14 cellular contexts compared by ENCODE assay signal in the genomic region with DNA sequence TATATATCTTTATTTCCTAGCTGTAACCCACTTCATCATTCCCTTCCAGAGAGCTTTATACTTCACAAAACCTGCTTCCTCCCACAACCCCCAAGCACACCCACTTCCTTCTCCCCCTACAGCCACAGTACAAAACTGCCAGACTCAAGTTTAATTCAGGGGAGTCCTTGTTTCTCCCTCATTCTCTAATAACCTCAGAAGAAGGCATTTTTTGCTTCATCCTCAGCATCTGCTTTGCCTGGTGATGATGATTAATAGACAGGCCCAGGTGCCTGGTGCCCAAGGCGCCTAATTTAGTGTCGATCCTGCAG.
DNase-seq lines count a peak whose midpoint lies in the region; ATAC-seq and TF ChIP-seq lines count a peak whose summit lies in the region.
"Had no signal": no experiment of that assay in that cellular context is flagged by ENCODE, and none has a peak within 500 bp of the region (broad histone marks: within the 10 kb centered on the region; RNA-seq: fewer than 3 reads in every experiment).

No MANE protein-coding gene starts in this region.

- TF ChIP-seq CTCF in natural killer cell (IDR thresholded peaks at IDR 0.05): no peak
- TF ChIP-seq CTCF in heart right ventricle (IDR thresholded peaks at IDR 0.05): no peak
- no peak for TF ChIP-seq CTCF in breast epithelium (IDR thresholded peaks at IDR 0.05)

- H3K4me3 Mint-ChIP-seq in natural killer cell: peak overlapping the region; percentile 80
- H3K4me3 Mint-ChIP-seq: endodermal cell, nephron had no signal

- no peaks in the 10 kb centered on the region for H3K27me3 ChIP-seq in heart right ventricle
- no peaks in the 10 kb centered on the region for H3K27me3 ChIP-seq in breast epithelium
- H3K27me3 ChIP-seq: SJSA1 had no signal

- H3K27ac Mint-ChIP-seq in natural killer cell: peak overlapping the region in 1 of 2 donors; percentile 49
- H3K27ac Mint-ChIP-seq: endodermal cell, nephron had no signal

- WGBS in heart right ventricle, 2 donors: 85 to 88% methylated on average over 2 of the region's 2 CpGs

- no peak overlapping the region for H3K27ac ChIP-seq in heart right ventricle
- no peak overlapping the region for H3K27ac ChIP-seq in breast epithelium
- H3K27ac ChIP-seq: SJSA1 had no signal

- H3K36me3 Mint-ChIP-seq in natural killer cell: peaks cover 7% of the 10 kb centered on the region

- ATAC-seq in GM19023 (IDR thresholded peaks at IDR 0.05; ENCODE audit: unreplicated experiment) (peak; percentile 40), GM21786 (IDR thresholded peaks at IDR 0.05; ENCODE audit: unreplicated experiment) (peak; percentile 26), HG03354 (IDR thresholded peaks at IDR 0.05; ENCODE audit: poor library complexity, severe bottlenecking, unreplicated experiment) (peak; percentile 63), natural killer cell (peak in 1 of 3 donors; percentile 70), heart right ventricle (no peak)

- peaks cover 0 to 10% (median under 1%) of the 10 kb centered on the region in 11 donors for H3K9me3 ChIP-seq in heart right ventricle
- H3K9me3 ChIP-seq in breast epithelium: peaks cover 0 to 4% of the 10 kb centered on the region in 2 donors
- H3K9me3 ChIP-seq: SJSA1 had no signal

- H3K4me1 Mint-ChIP-seq in natural killer cell: peaks cover 18 to 24% of the 10 kb centered on the region in 2 donors
- H3K4me1 Mint-ChIP-seq: endodermal cell, nephron had no signal

- intact Hi-C loops in natural killer cell (cut with micrococcal nuclease): no loop called here
- intact Hi-C loops in heart right ventricle (cut with DNase I): no loop called here
- intact Hi-C loops in breast epithelium (cut with DNase I; ENCODE audit: low total_unique reads): no loop called here

- no peak for TF ChIP-seq POLR2A in breast epithelium (IDR thresholded peaks at IDR 0.05)

- H3K27me3 Mint-ChIP-seq in natural killer cell (ENCODE audit: low read depth in 2 of 2): no peaks in the 10 kb centered on the region

- H3K4me1 ChIP-seq in heart right ventricle (no peaks in the 10 kb centered on the region), breast epithelium (no peaks in the 10 kb centered on the region)
- H3K4me1 ChIP-seq: SJSA1 had no signal

- no peak overlapping the region for H3K4me3 ChIP-seq in heart right ventricle
- H3K4me3 ChIP-seq in breast epithelium: no peak overlapping the region
- H3K4me3 ChIP-seq: SJSA1 had no signal

- peaks cover 2 to 4% of the 10 kb centered on the region in 2 donors for H3K9me3 Mint-ChIP-seq in natural killer cell

- DNase-seq in natural killer cell (no peak), heart right ventricle (no peak), breast epithelium (ENCODE audit: low spot score in 2 of 2) (no peak), OCI-M2 (lab: John Stamatoyannopoulos, UW; ENCODE audit: unreplicated experiment) (no peak)
- DNase-seq in activated naive CD4-positive, alpha-beta T cell treated with Interleukin-2 at 50 U/mL for 16 hours: no peak
- DNase-seq: activated CD4-positive, alpha-beta T cell treated with anti-CD3 and anti-CD28 coated beads, Interleukin-2, amount 50 U/mL, for 48 hours; Calu3; endodermal cell; NCI-H345 had no signal

- H3K36me3 ChIP-seq in heart right ventricle (no peaks in the 10 kb centered on the region), breast epithelium (no peaks in the 10 kb centered on the region)
- H3K36me3 ChIP-seq: SJSA1 had no signal

Comparison
In these comparisons a context has a peak if more than half of its experiments do, and no peak if none do; other contexts are left out.
1. ATAC-seq: peak in GM19023 (single experiment), GM21786 (single experiment) and HG03354 (single experiment); none in heart right ventricle (0 of 8).